ENCODE assay signal across 1 cellular context in genomic region chr10:6086375-6087233, GRCh38.
TF ChIP-seq lines count a peak whose summit lies in the region.

No MANE protein-coding gene starts in this region.

TF ChIP-seq in K562, 482 proteins besides CTCF, POLR2A, EP300 and RAD21 (continued from another document and continues in another):
- TF ChIP-seq, protein P1, sequence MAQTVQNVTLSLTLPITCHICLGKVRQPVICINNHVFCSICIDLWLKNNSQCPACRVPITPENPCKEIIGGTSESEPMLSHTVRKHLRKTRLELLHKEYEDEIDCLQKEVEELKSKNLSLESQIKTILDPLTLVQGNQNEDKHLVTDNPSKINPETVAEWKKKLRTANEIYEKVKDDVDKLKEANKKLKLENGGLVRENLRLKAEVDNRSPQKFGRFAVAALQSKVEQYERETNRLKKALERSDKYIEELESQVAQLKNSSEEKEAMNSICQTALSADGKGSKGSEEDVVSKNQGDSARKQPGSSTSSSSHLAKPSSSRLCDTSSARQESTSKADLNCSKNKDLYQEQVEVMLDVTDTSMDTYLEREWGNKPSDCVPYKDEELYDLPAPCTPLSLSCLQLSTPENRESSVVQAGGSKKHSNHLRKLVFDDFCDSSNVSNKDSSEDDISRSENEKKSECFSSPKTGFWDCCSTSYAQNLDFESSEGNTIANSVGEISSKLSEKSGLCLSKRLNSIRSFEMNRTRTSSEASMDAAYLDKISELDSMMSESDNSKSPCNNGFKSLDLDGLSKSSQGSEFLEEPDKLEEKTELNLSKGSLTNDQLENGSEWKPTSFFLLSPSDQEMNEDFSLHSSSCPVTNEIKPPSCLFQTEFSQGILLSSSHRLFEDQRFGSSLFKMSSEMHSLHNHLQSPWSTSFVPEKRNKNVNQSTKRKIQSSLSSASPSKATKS (CRISPR knock-in tag; IDR thresholded peaks at IDR 0.05) = no peak
- TF ChIP-seq, protein P2, sequence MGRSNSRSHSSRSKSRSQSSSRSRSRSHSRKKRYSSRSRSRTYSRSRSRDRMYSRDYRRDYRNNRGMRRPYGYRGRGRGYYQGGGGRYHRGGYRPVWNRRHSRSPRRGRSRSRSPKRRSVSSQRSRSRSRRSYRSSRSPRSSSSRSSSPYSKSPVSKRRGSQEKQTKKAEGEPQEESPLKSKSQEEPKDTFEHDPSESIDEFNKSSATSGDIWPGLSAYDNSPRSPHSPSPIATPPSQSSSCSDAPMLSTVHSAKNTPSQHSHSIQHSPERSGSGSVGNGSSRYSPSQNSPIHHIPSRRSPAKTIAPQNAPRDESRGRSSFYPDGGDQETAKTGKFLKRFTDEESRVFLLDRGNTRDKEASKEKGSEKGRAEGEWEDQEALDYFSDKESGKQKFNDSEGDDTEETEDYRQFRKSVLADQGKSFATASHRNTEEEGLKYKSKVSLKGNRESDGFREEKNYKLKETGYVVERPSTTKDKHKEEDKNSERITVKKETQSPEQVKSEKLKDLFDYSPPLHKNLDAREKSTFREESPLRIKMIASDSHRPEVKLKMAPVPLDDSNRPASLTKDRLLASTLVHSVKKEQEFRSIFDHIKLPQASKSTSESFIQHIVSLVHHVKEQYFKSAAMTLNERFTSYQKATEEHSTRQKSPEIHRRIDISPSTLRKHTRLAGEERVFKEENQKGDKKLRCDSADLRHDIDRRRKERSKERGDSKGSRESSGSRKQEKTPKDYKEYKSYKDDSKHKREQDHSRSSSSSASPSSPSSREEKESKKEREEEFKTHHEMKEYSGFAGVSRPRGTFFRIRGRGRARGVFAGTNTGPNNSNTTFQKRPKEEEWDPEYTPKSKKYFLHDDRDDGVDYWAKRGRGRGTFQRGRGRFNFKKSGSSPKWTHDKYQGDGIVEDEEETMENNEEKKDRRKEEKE (IDR thresholded peaks at IDR 0.05; ENCODE audit: borderline replicate concordance in 1 of 2, control insufficient read depth in 1 of 2, low read depth in 2 of 2, low read length in 1 of 2) = no peak
- TF ChIP-seq NFYB (IDR thresholded peaks at IDR 0.05; ENCODE audit: extremely low read depth, insufficient read length) (no peak), XRCC5 (IDR thresholded peaks at IDR 0.05; ENCODE audit: low read depth, low read length) (peak; percentile 69; the same call in 1 of the 2 replicates), LEF1 (IDR thresholded peaks at IDR 0.05) (no peak; the same call in 1 of the 2 replicates), DLX4 (CRISPR knock-in tag; IDR thresholded peaks at IDR 0.05) (no peak), ADNP (tag; IDR thresholded peaks at IDR 0.05) (no peak), ZNF24 (IDR thresholded peaks at IDR 0.05) (peak; percentile 23; the same call in 1 of the 2 replicates), BACH1 (tag; IDR thresholded peaks at IDR 0.05) (peak; percentile 41; the same call in 1 of the 2 replicates), FOXP4 (CRISPR knock-in tag; IDR thresholded peaks at IDR 0.05; ENCODE audit: borderline replicate concordance) (0 out of 2 replicates have a peak, but pooled peaks have one; percentile 73), CREB1 (IDR thresholded peaks at IDR 0.05) (no peak), CREB1 (CRISPR knock-in tag; IDR thresholded peaks at IDR 0.05) (peak; percentile 61; the same call in 1 of the 2 replicates), PHF20 (IDR thresholded peaks at IDR 0.05; ENCODE audit: partially characterized antibody) (peak; percentile 23), RBM22 (IDR thresholded peaks at IDR 0.05; ENCODE audit: low read depth, low read length, poor library complexity, severe bottlenecking) (no peak), ZNF780A (CRISPR knock-in tag; IDR thresholded peaks at IDR 0.05) (no peak), PRMT5 (CRISPR knock-in tag; IDR thresholded peaks at IDR 0.05) (no peak), SREBF1 (IDR thresholded peaks at IDR 0.05; ENCODE audit: borderline replicate concordance, low read depth, low read length) (no peak), MED1 (CRISPR knock-in tag; IDR thresholded peaks at IDR 0.05; ENCODE audit: borderline replicate concordance) (no peak), FOXP1 (CRISPR knock-in tag; IDR thresholded peaks at IDR 0.05) (peak; percentile 85; the same call in 1 of the 2 replicates), NFXL1 (CRISPR knock-in tag; IDR thresholded peaks at IDR 0.05) (no peak), SIX5 (IDR thresholded peaks at IDR 0.05; ENCODE audit: borderline replicate concordance in 1 of 2, insufficient read depth in 1 of 2, low read depth in 1 of 2, low read length in 2 of 2) (no peak), CHD4 (IDR thresholded peaks at IDR 0.05; ENCODE audit: insufficient read depth, insufficient replicate concordance, low read depth, low read length, poor library complexity, severe bottlenecking) (no peak), DMBX1 (CRISPR knock-in tag; IDR thresholded peaks at IDR 0.05; ENCODE audit: borderline replicate concordance) (no peak), CLOCK (CRISPR knock-in tag; IDR thresholded peaks at IDR 0.05; ENCODE audit: borderline replicate concordance) (no peak), RBM25 (IDR thresholded peaks at IDR 0.05; ENCODE audit: low read depth, low read length, severe bottlenecking) (no peak), MNT (conservative IDR thresholded peaks at IDR 0.05) (peak in 1 of 2 experiments; percentile 40; a peak in 1 of 4 replicates), HNRNPK (IDR thresholded peaks at IDR 0.05; ENCODE audit: low read depth, low read length, poor library complexity, severe bottlenecking) (no peak), RBM39 (optimal IDR thresholded peaks at IDR 0.05; ENCODE audit: low read depth, low read length) (no peak), ATF1 (CRISPR knock-in tag; IDR thresholded peaks at IDR 0.05) (no peak), ATF1 (tag; IDR thresholded peaks at IDR 0.05) (peak; percentile 70; the same call in 1 of the 2 replicates), ELF4 (CRISPR knock-in tag; IDR thresholded peaks at IDR 0.05) (no peak), EZH2 (IDR thresholded peaks at IDR 0.05; ENCODE audit: borderline replicate concordance, low read depth, low read length) (no peak), DACH1 (IDR thresholded peaks at IDR 0.05; ENCODE audit: partially characterized antibody) (peak; percentile 68), DNMT1 (IDR thresholded peaks at IDR 0.05) (no peak), PTTG1 (tag; IDR thresholded peaks at IDR 0.05; ENCODE audit: low read depth) (no peak)
- TF ChIP-seq, protein P3, sequence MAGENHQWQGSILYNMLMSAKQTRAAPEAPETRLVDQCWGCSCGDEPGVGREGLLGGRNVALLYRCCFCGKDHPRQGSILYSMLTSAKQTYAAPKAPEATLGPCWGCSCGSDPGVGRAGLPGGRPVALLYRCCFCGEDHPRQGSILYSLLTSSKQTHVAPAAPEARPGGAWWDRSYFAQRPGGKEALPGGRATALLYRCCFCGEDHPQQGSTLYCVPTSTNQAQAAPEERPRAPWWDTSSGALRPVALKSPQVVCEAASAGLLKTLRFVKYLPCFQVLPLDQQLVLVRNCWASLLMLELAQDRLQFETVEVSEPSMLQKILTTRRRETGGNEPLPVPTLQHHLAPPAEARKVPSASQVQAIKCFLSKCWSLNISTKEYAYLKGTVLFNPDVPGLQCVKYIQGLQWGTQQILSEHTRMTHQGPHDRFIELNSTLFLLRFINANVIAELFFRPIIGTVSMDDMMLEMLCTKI (IDR thresholded peaks at IDR 0.05; ENCODE audit: partially characterized antibody) = no peak
- TF ChIP-seq, protein P4, sequence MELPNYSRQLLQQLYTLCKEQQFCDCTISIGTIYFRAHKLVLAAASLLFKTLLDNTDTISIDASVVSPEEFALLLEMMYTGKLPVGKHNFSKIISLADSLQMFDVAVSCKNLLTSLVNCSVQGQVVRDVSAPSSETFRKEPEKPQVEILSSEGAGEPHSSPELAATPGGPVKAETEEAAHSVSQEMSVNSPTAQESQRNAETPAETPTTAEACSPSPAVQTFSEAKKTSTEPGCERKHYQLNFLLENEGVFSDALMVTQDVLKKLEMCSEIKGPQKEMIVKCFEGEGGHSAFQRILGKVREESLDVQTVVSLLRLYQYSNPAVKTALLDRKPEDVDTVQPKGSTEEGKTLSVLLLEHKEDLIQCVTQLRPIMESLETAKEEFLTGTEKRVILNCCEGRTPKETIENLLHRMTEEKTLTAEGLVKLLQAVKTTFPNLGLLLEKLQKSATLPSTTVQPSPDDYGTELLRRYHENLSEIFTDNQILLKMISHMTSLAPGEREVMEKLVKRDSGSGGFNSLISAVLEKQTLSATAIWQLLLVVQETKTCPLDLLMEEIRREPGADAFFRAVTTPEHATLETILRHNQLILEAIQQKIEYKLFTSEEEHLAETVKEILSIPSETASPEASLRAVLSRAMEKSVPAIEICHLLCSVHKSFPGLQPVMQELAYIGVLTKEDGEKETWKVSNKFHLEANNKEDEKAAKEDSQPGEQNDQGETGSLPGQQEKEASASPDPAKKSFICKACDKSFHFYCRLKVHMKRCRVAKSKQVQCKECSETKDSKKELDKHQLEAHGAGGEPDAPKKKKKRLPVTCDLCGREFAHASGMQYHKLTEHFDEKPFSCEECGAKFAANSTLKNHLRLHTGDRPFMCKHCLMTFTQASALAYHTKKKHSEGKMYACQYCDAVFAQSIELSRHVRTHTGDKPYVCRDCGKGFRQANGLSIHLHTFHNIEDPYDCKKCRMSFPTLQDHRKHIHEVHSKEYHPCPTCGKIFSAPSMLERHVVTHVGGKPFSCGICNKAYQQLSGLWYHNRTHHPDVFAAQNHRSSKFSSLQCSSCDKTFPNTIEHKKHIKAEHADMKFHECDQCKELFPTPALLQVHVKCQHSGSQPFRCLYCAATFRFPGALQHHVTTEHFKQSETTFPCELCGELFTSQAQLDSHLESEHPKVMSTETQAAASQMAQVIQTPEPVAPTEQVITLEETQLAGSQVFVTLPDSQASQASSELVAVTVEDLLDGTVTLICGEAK (IDR thresholded peaks at IDR 0.05) = no peak
- TF ChIP-seq, protein P4 (CRISPR knock-in tag; IDR thresholded peaks at IDR 0.05) = no peak
